Comparison of ENCODE assay signal across 29 cellular contexts in genomic region chr2:148263890-148264289, GRCh38.
"Had no signal": no experiment of that assay in that cellular context is flagged by ENCODE, and none has a peak within 500 bp of the region (broad histone marks: within the 10 kb centered on the region; RNA-seq: fewer than 3 reads in every experiment).

No MANE protein-coding gene starts in this region.

- H3K36me3 ChIP-seq: colonic mucosa, esophagus muscularis mucosa, gastrocnemius medialis, gastroesophageal sphincter, heart left ventricle had no signal

- H3K4me3 ChIP-seq: colonic mucosa, coronary artery, dorsolateral prefrontal cortex, esophagus muscularis mucosa, esophagus squamous epithelium, gastrocnemius medialis, gastroesophageal sphincter, heart left ventricle, heart right ventricle had no signal

- H3K9me3 ChIP-seq: colonic mucosa, esophagus muscularis mucosa, esophagus squamous epithelium, gastrocnemius medialis, gastroesophageal sphincter had no signal

- H3K4me3 Mint-ChIP-seq: dendritic cell treated with granulocyte-macrophage colony-stimulating factor and Interleukin-4, amounts not matched to agents 40 ng/mL and 50 ng/mL, for 4 days; effector memory CD8-positive, alpha-beta T cell; endodermal cell had no signal

- H3K27ac ChIP-seq: colonic mucosa, coronary artery, dorsolateral prefrontal cortex, epithelial cell of prostate, esophagus muscularis mucosa, esophagus squamous epithelium, foreskin keratinocyte, gastrocnemius medialis, gastroesophageal sphincter, heart left ventricle, heart right ventricle had no signal

- DNase-seq: colonic mucosa; cortex of kidney; dermis blood vessel endothelial cell; dorsolateral prefrontal cortex; effector CD4-positive, alpha-beta T cell; effector CD8-positive, alpha-beta T cell; effector memory CD4-positive, alpha-beta T cell; effector memory CD8-positive, alpha-beta T cell; endodermal cell; erythroblast; esophagus squamous epithelium; foreskin fibroblast; foreskin keratinocyte; foreskin melanocyte; gastrocnemius medialis; glutamatergic neuron; head of caudate nucleus; heart left ventricle; heart right ventricle had no signal

- ATAC-seq: effector memory CD8-positive, alpha-beta T cell; esophagus mucosa; foreskin keratinocyte; gastrocnemius medialis; gastroesophageal sphincter; heart left ventricle; heart right ventricle had no signal

- H3K4me1 Mint-ChIP-seq: endodermal cell had no signal

- H3K27me3 ChIP-seq: colonic mucosa, dorsolateral prefrontal cortex, esophagus muscularis mucosa, esophagus squamous epithelium, foreskin keratinocyte, gastrocnemius medialis, gastroesophageal sphincter, heart left ventricle, heart right ventricle had no signal

- FAIRE-seq: colon, endometrium, endothelial cell of umbilical vein, frontal cortex had no signal

- H3K4me1 ChIP-seq: colonic mucosa, esophagus muscularis mucosa, esophagus squamous epithelium, foreskin keratinocyte, gastrocnemius medialis, gastroesophageal sphincter, heart left ventricle, heart right ventricle had no signal

- H3K27me3 Mint-ChIP-seq: dendritic cell treated with granulocyte-macrophage colony-stimulating factor and Interleukin-4, amounts not matched to agents 40 ng/mL and 50 ng/mL, for 4 days; effector memory CD8-positive, alpha-beta T cell had no signal

- H3K27ac Mint-ChIP-seq: dendritic cell treated with granulocyte-macrophage colony-stimulating factor and Interleukin-4, amounts not matched to agents 40 ng/mL and 50 ng/mL, for 4 days; endodermal cell had no signal
